In genomic region chr12:68287106-68287505, GRCh38 we compare ENCODE assay signal across 38 cellular contexts. TPM values are rescaled to one million over a fixed set of nuclear protein-coding genes. Genes with fewer than 3 reads are reported as not detected.
"Had no signal": no experiment of that assay in that cellular context is flagged by ENCODE, and none has a peak within 500 bp of the region (broad histone marks: within the 10 kb centered on the region; RNA-seq: fewer than 3 reads in every experiment).

No MANE protein-coding gene starts in this region.

- H3K4me3 Mint-ChIP-seq: activated CD4-positive, alpha-beta memory T cell treated with anti-CD3 and anti-CD28 coated beads for 36 hours; activated naive CD4-positive, alpha-beta T cell treated with anti-CD3 and anti-CD28 coated beads for 36 hours; activated naive CD8-positive, alpha-beta T cell treated with anti-CD3 and anti-CD28 coated beads, Interleukin-2, amount 50 U/mL, for 24 hours; activated T-cell treated with anti-CD3 and anti-CD28 coated beads, Interleukin-2, amount 50 U/mL, for 4 hours; activated T-helper 1 cell treated with anti-CD3 and anti-CD28 coated beads, Interleukin-12 subunit alpha, Interleukin-12 subunit beta, Interleukin-2, Interleukin-4 antibody, amounts not matched to agents 30 ng/mL and 10 ng/mL and 1 ng/mL, durations not matched to agents 14 hours and 24 hours and 36 hours; brain; T-helper 1 cell treated with Interleukin-12 subunit alpha and Interleukin-12 subunit beta and Interleukin-4 antibody, amounts not matched to agents 30 μg/mL and 1 μg/mL, for 36 hours; T-helper 2 cell treated with Interferon-gamma antibody and Interleukin-4, amounts not matched to agents 5 μg/mL and 100 μg/mL, for 36 hours; WTC11 had no signal

- H3K27me3 Mint-ChIP-seq: brain had no signal

- H3K27ac Mint-ChIP-seq: activated CD4-positive, alpha-beta memory T cell treated with anti-CD3 and anti-CD28 coated beads for 36 hours; activated naive CD4-positive, alpha-beta T cell treated with anti-CD3 and anti-CD28 coated beads for 36 hours; activated naive CD4-positive, alpha-beta T cell treated with anti-CD3 and anti-CD28 coated beads, Interleukin-2, amount 50 U/mL, for 72 hours; activated naive CD8-positive, alpha-beta T cell treated with anti-CD3 and anti-CD28 coated beads, Interleukin-2, amount 50 U/mL, for 24 hours; brain; T-helper 1 cell treated with Interleukin-12 subunit alpha and Interleukin-12 subunit beta and Interleukin-4 antibody, amounts not matched to agents 30 μg/mL and 1 μg/mL, for 36 hours; T-helper 2 cell treated with Interferon-gamma antibody and Interleukin-4, amounts not matched to agents 5 μg/mL and 100 μg/mL, for 36 hours; WTC11 had no signal

- H3K9me3 Mint-ChIP-seq: activated naive CD4-positive, alpha-beta T cell treated with anti-CD3 and anti-CD28 coated beads, Interleukin-2, amount 50 U/mL, for 72 hours; activated T-cell treated with anti-CD3 and anti-CD28 coated beads, Interleukin-2, amount 50 U/mL, for 4 hours; brain; WTC11 had no signal

- H3K4me1 Mint-ChIP-seq: WTC11 had no signal

- ATAC-seq: activated CD4-positive, CD25-positive, alpha-beta regulatory T cell treated with anti-CD3 and anti-CD28 coated beads, Interleukin-2, amount 50 U/mL, for 24 hours; activated naive CD4-positive, alpha-beta T cell treated with anti-CD3 and anti-CD28 coated beads, Interleukin-2, amount 50 U/mL, for 72 hours; activated naive CD8-positive, alpha-beta T cell treated with anti-CD3 and anti-CD28 coated beads, Interleukin-2, amount 50 U/mL, for 24 hours; activated T-cell treated with anti-CD3 and anti-CD28 coated beads, Interleukin-2, amount 50 U/mL, for 4 hours; PC-3; WTC11 had no signal

- DNase-seq: activated CD4-positive, alpha-beta memory T cell treated with anti-CD3 and anti-CD28 coated beads for 36 hours; activated CD4-positive, alpha-beta T cell treated with anti-CD3 and anti-CD28 coated beads for 4 hours; activated CD4-positive, alpha-beta T cell treated with anti-CD3 and anti-CD28 coated beads, Interleukin-2, amount 50 U/mL, for 1 hour; activated CD8-positive, alpha-beta memory T cell treated with anti-CD3 and anti-CD28 coated beads, Interleukin-2, amount 50 U/mL, for 4 hours; activated gamma-delta T cell treated with Interleukin-2 at 50 U/mL for 16 hours; activated naive CD4-positive, alpha-beta T cell treated with anti-CD3 and anti-CD28 coated beads for 36 hours; activated naive CD8-positive, alpha-beta T cell treated with anti-CD3 and anti-CD28 coated beads, Interleukin-2, amount 50 U/mL, for 24 hours; activated T-cell treated with anti-CD3 and anti-CD28 coated beads for 4 hours; activated T-cell treated with anti-CD3 and anti-CD28 coated beads, Interleukin-2, amount 50 U/mL, for 4 hours; anterior cingulate cortex; caudate nucleus; cerebellar nuclear complex; Karpas-422; KBM-7; NCI-H1092 treated with DMSO at 0.1 percent for 48 hours; NCI-H1417; NCI-H146; NCI-H187; NCI-H2029 treated with DMSO at 0.1 percent for 48 hours; NCI-H2107; NCI-H2171; NCI-H510A; NCI-H526; NCI-H748 treated with DMSO at 0.1 percent for 48 hours; NK-92 treated with Interleukin-12 subunit alpha and Interleukin-12 subunit beta, amount 100 ng/mL, for 24 hours; PC-3; Right ventricle myocardium superior; SK-N-SH had no signal

- H3K36me3 Mint-ChIP-seq: brain, WTC11 had no signal

RNA-seq across cellular contexts. Expression of gene IL22, which starts 33.7 kb away (rescaled TPM):
- total RNA-seq: bronchial epithelial cell, MCF 10A, PC-3, Right ventricle myocardium superior, SJSA1, WTC11 had no signal
